In genomic region chr9:34219421-34219820, GRCh38 we compare ENCODE assay signal across 29 cellular contexts.
"Had no signal": no experiment of that assay in that cellular context is flagged by ENCODE, and none has a peak within 500 bp of the region (broad histone marks: within the 10 kb centered on the region; RNA-seq: fewer than 3 reads in every experiment).

No MANE protein-coding gene starts in this region.

- H3K27me3 ChIP-seq: brain microvascular endothelial cell, esophagus squamous epithelium, gastroesophageal sphincter, heart right ventricle had no signal

- H3K27ac Mint-ChIP-seq: activated CD4-positive, alpha-beta memory T cell treated with anti-CD3 and anti-CD28 coated beads, Interleukin-2, amount 10 ng/mL, durations not matched to agents 7 days and 5 days; activated CD4-positive, alpha-beta T cell treated with anti-CD3 and anti-CD28 coated beads, Interleukin-2, amount 10 ng/mL, durations not matched to agents 7 days and 5 days; activated naive CD8-positive, alpha-beta T cell; activated T-cell treated with anti-CD3 and anti-CD28 coated beads, Interleukin-2, amount 50 U/mL, for 24 hours; effector memory CD8-positive, alpha-beta T cell had no signal

- DNase-seq: activated CD4-positive, alpha-beta memory T cell treated with anti-CD3 and anti-CD28 coated beads, Interleukin-2, amount 10 ng/mL, durations not matched to agents 7 days and 5 days; activated CD4-positive, alpha-beta T cell treated with anti-CD3 and anti-CD28 coated beads for 1 hour; activated CD4-positive, alpha-beta T cell treated with anti-CD3 and anti-CD28 coated beads for 4 hours; activated CD4-positive, alpha-beta T cell treated with anti-CD3 and anti-CD28 coated beads, Interleukin-2, amount 10 ng/mL, durations not matched to agents 7 days and 5 days; activated CD4-positive, alpha-beta T cell treated with anti-CD3 and anti-CD28 coated beads, Interleukin-2, amount 50 U/mL, for 4 hours; activated CD8-positive, alpha-beta memory T cell treated with anti-CD3 and anti-CD28 coated beads, Interleukin-2, amount 50 U/mL, for 48 hours; activated effector memory CD4-positive, alpha-beta T cell treated with Interleukin-2 at 50 U/mL for 16 hours; activated gamma-delta T cell treated with Interleukin-2 at 50 U/mL for 16 hours; activated naive CD4-positive, alpha-beta T cell treated with anti-CD3 and anti-CD28 coated beads, Interleukin-2, amount 50 U/mL, for 16 hours; activated naive CD4-positive, alpha-beta T cell treated with Interleukin-2 at 50 U/mL for 16 hours; activated T-cell treated with anti-CD3 and anti-CD28 coated beads for 4 hours; activated T-cell treated with anti-CD3 and anti-CD28 coated beads, Interleukin-2, amount 50 U/mL, for 24 hours; activated T-cell treated with anti-CD3 and anti-CD28 coated beads, Interleukin-2, amount 50 U/mL, for 72 hours; amniotic stem cell; anterior cingulate cortex; brain microvascular endothelial cell; cortex of kidney; dermis blood vessel endothelial cell; effector CD4-positive, alpha-beta T cell; effector memory CD8-positive, alpha-beta T cell; esophagus squamous epithelium; foreskin melanocyte; heart right ventricle; T-helper 2 cell had no signal

- H3K27ac ChIP-seq: brain microvascular endothelial cell, esophagus squamous epithelium, gastroesophageal sphincter, heart right ventricle had no signal

- H3K4me3 ChIP-seq: esophagus squamous epithelium, gastroesophageal sphincter, heart right ventricle had no signal

- H3K27me3 Mint-ChIP-seq: activated CD4-positive, alpha-beta memory T cell treated with anti-CD3 and anti-CD28 coated beads, Interleukin-2, amount 10 ng/mL, durations not matched to agents 7 days and 5 days; activated CD4-positive, alpha-beta T cell treated with anti-CD3 and anti-CD28 coated beads, Interleukin-2, amount 10 ng/mL, durations not matched to agents 7 days and 5 days; activated naive CD8-positive, alpha-beta T cell; activated T-cell treated with anti-CD3 and anti-CD28 coated beads, Interleukin-2, amount 50 U/mL, for 24 hours; effector memory CD8-positive, alpha-beta T cell had no signal

- ATAC-seq: activated T-cell treated with anti-CD3 and anti-CD28 coated beads, Interleukin-2, amount 50 U/mL, for 72 hours; effector memory CD8-positive, alpha-beta T cell; gastroesophageal sphincter; heart right ventricle had no signal

- FAIRE-seq: astrocyte, bronchial epithelial cell, colon had no signal

- H3K9me3 ChIP-seq: esophagus squamous epithelium, gastroesophageal sphincter, heart right ventricle had no signal

- H3K4me1 ChIP-seq: esophagus squamous epithelium had no signal

- H3K9me3 Mint-ChIP-seq: activated CD4-positive, alpha-beta memory T cell treated with anti-CD3 and anti-CD28 coated beads, Interleukin-2, amount 10 ng/mL, durations not matched to agents 7 days and 5 days; activated CD4-positive, alpha-beta T cell treated with anti-CD3 and anti-CD28 coated beads, Interleukin-2, amount 10 ng/mL, durations not matched to agents 7 days and 5 days; activated T-cell treated with anti-CD3 and anti-CD28 coated beads, Interleukin-2, amount 50 U/mL, for 24 hours; activated T-cell treated with anti-CD3 and anti-CD28 coated beads, Interleukin-2, amount 50 U/mL, for 72 hours; effector memory CD8-positive, alpha-beta T cell had no signal

- H3K4me3 Mint-ChIP-seq: activated CD4-positive, alpha-beta memory T cell treated with anti-CD3 and anti-CD28 coated beads, Interleukin-2, amount 10 ng/mL, durations not matched to agents 7 days and 5 days; activated CD4-positive, alpha-beta T cell treated with anti-CD3 and anti-CD28 coated beads, Interleukin-2, amount 10 ng/mL, durations not matched to agents 7 days and 5 days; activated naive CD8-positive, alpha-beta T cell; activated T-cell treated with anti-CD3 and anti-CD28 coated beads, Interleukin-2, amount 50 U/mL, for 24 hours; activated T-cell treated with anti-CD3 and anti-CD28 coated beads, Interleukin-2, amount 50 U/mL, for 72 hours; effector memory CD8-positive, alpha-beta T cell had no signal
